Comparison of ENCODE assay signal across 8 cellular contexts in the genomic region with DNA sequence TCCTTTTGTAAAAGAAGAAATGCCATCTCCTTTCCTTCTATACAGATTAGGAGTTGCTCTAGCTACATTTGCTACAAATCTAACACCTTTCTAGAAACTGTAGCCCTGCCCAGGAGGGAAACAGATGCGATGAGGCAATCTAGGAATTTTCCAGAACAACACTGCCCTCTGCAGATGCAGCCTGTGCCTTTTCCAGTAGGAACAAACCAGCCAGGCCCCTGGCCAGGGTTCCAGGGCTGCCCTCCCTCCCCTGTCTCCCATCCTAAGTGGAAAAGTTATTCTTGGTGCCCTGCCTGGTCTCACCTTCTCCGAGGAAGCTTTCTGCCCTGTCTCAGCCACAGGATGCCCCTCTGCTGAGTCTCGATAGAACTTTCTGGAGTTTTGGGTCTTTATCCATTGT. TPM values are rescaled to one million over a fixed set of nuclear protein-coding genes. Genes with fewer than 3 reads are reported as not detected.
A peak's percentile ranks its signal among the peaks of the same experiment; 100 is the strongest.
DNase-seq lines count a peak whose midpoint lies in the region; ATAC-seq and TF ChIP-seq lines count a peak whose summit lies in the region.
"Not testable (repeated sequence)": the region's sequence is repeated elsewhere in the genome, so short reads cannot be mapped to it uniquely, and the experiment has no call there.

No MANE protein-coding gene starts in this region.

- H3K9me3 ChIP-seq in BE2C, heart right ventricle: not testable (repeated sequence)

- CTCF ChIA-PET in activated CD8-positive, alpha-beta T cell treated with anti-CD3 and anti-CD28 coated beads for 36 hours (lab: Charles Lee): interaction anchor here (1.3 to 2.1 kb wide), 2 partner anchors 184 to 189 kb away, joined by 3 to 9 read pairs; no protein-coding TSS in a partner anchor

- peak; percentile 56 for TF ChIP-seq CTCF in BE2C (IDR thresholded peaks at IDR 0.05; ENCODE audit: low read depth, low read length)
- not testable (repeated sequence) for TF ChIP-seq CTCF in activated CD8-positive, alpha-beta T cell treated with anti-CD3 and anti-CD28 coated beads for 36 hours (IDR thresholded peaks at IDR 0.05)
- TF ChIP-seq CTCF in heart right ventricle (IDR thresholded peaks at IDR 0.05): peak in 8 of 9 donors; percentile 6 to 56 (median 47)

- H3K79me2 ChIP-seq in mesendoderm (ENCODE audit: control insufficient read depth, insufficient read depth, low read length): not testable (repeated sequence)

- H3K4me1 Mint-ChIP-seq in activated CD8-positive, alpha-beta T cell treated with anti-CD3 and anti-CD28 coated beads for 36 hours (ENCODE audit: low read depth); stimulated activated effector memory CD8-positive, alpha-beta T cell treated with anti-CD3 and anti-CD28 coated beads, Interleukin-12 subunit alpha, Interleukin-12 subunit beta, amount 100 ng/mL, for 72 hours: not testable (repeated sequence)

- POLR2A ChIA-PET in activated CD8-positive, alpha-beta T cell treated with anti-CD3 and anti-CD28 coated beads for 36 hours (lab: Charles Lee): not testable (repeated sequence)

- not testable (repeated sequence) for H3K18ac ChIP-seq in mesendoderm (ENCODE audit: low read length)

- not testable (repeated sequence) for H3K27ac Mint-ChIP-seq in activated CD8-positive, alpha-beta T cell treated with anti-CD3 and anti-CD28 coated beads for 36 hours
- H3K27ac Mint-ChIP-seq in stimulated activated effector memory CD8-positive, alpha-beta T cell treated with anti-CD3 and anti-CD28 coated beads, Interleukin-12 subunit alpha, Interleukin-12 subunit beta, amount 100 ng/mL, for 72 hours: peak overlapping the region; percentile 29

- H4K5ac ChIP-seq in mesendoderm (ENCODE audit: low read length): not testable (repeated sequence)

- ATAC-seq in activated CD8-positive, alpha-beta T cell treated with anti-CD3 and anti-CD28 coated beads for 36 hours; stimulated activated effector memory CD8-positive, alpha-beta T cell treated with anti-CD3 and anti-CD28 coated beads, Interleukin-12 subunit alpha, Interleukin-12 subunit beta, amount 100 ng/mL, for 72 hours: not testable (repeated sequence)
- peak; percentile 65 to 82 (median 68) for ATAC-seq in heart right ventricle

- DNase-seq in BE2C (peak; percentile 40), H4 (ENCODE audit: low spot score) (peak; percentile 54), NCI-H69 (lab: John Stamatoyannopoulos, UW) (peak; percentile 40), dermis microvascular lymphatic vessel endothelial cell (ENCODE audit: low read depth in 2 of 2) (peak; percentile 68 to 73), mesendoderm (peak; percentile 76)
- DNase-seq in activated CD8-positive, alpha-beta T cell treated with anti-CD3 and anti-CD28 coated beads for 36 hours: peak; percentile 11
- DNase-seq in heart right ventricle; stimulated activated effector memory CD8-positive, alpha-beta T cell treated with anti-CD3 and anti-CD28 coated beads, Interleukin-12 subunit alpha, Interleukin-12 subunit beta, amount 100 ng/mL, for 72 hours (ENCODE audit: low spot score in 2 of 2): not testable (repeated sequence)

- WGBS in heart right ventricle, 2 donors: 39 to 47% methylated on average over 3 of the region's 3 CpGs
- WGBS in mesendoderm (ENCODE audit: extremely low coverage, insufficient coverage, low lambda C conversion rate): no CpG with 5 or more reads among the region's 3 CpGs

- H3K4me2 ChIP-seq in mesendoderm (ENCODE audit: low read length): not testable (repeated sequence)

- intact Hi-C loops in activated CD8-positive, alpha-beta T cell treated with anti-CD3 and anti-CD28 coated beads for 36 hours (cut with micrococcal nuclease): not testable (repeated sequence)
- intact Hi-C loops in heart right ventricle (cut with DNase I): loop anchor here in 4 of 10 donors (5.0 to 10.0 kb wide), 5 partner anchors 100 to 530 kb away; a partner anchor contains a TSS

- H3K27me3 Mint-ChIP-seq in activated CD8-positive, alpha-beta T cell treated with anti-CD3 and anti-CD28 coated beads for 36 hours: not testable (repeated sequence)

- H3K4me3 Mint-ChIP-seq in activated CD8-positive, alpha-beta T cell treated with anti-CD3 and anti-CD28 coated beads for 36 hours; stimulated activated effector memory CD8-positive, alpha-beta T cell treated with anti-CD3 and anti-CD28 coated beads, Interleukin-12 subunit alpha, Interleukin-12 subunit beta, amount 100 ng/mL, for 72 hours: not testable (repeated sequence)

- not testable (repeated sequence) for H3K4ac ChIP-seq in mesendoderm (ENCODE audit: low read depth, low read length)

- H3K36me3 ChIP-seq in BE2C; mesendoderm (ENCODE audit: control insufficient read depth, insufficient read depth, low read length): not testable (repeated sequence)
- peaks cover 0 to 64% (median 0%) of the 10 kb centered on the region in 9 donors for H3K36me3 ChIP-seq in heart right ventricle

- not testable (repeated sequence) for H3K79me1 ChIP-seq in mesendoderm (ENCODE audit: low read length)

- not testable (repeated sequence) for H3K4me1 ChIP-seq in BE2C; mesendoderm (ENCODE audit: control insufficient read depth, low read depth, low read length)
- H3K4me1 ChIP-seq in heart right ventricle: peaks cover 0 to 18% (median 8%) of the 10 kb centered on the region in 9 donors

- not testable (repeated sequence) for H3K9ac ChIP-seq in mesendoderm (ENCODE audit: low read length)

- not testable (repeated sequence) for H3K56ac ChIP-seq in mesendoderm (ENCODE audit: low read length)

- H3K23ac ChIP-seq in mesendoderm (ENCODE audit: low read length): not testable (repeated sequence)

- not testable (repeated sequence) for H3K9me3 Mint-ChIP-seq in activated CD8-positive, alpha-beta T cell treated with anti-CD3 and anti-CD28 coated beads for 36 hours; stimulated activated effector memory CD8-positive, alpha-beta T cell treated with anti-CD3 and anti-CD28 coated beads, Interleukin-12 subunit alpha, Interleukin-12 subunit beta, amount 100 ng/mL, for 72 hours

- not testable (repeated sequence) for H2BK5ac ChIP-seq in mesendoderm (ENCODE audit: low read length)

- H2AK5ac ChIP-seq in mesendoderm (ENCODE audit: low read length): not testable (repeated sequence)

- not testable (repeated sequence) for H2BK15ac ChIP-seq in mesendoderm (replicated peaks; ENCODE audit: low read depth)

- not testable (repeated sequence) for H4K8ac ChIP-seq in mesendoderm (ENCODE audit: low read depth, low read length)

- H3K36me3 Mint-ChIP-seq in activated CD8-positive, alpha-beta T cell treated with anti-CD3 and anti-CD28 coated beads for 36 hours (ENCODE audit: low read depth); stimulated activated effector memory CD8-positive, alpha-beta T cell treated with anti-CD3 and anti-CD28 coated beads, Interleukin-12 subunit alpha, Interleukin-12 subunit beta, amount 100 ng/mL, for 72 hours: not testable (repeated sequence)

- H3K27ac ChIP-seq in heart right ventricle: peak overlapping the region in 1 of 10 donors; percentile 5
- H3K27ac ChIP-seq in mesendoderm (ENCODE audit: low read depth, low read length): not testable (repeated sequence)

- not testable (repeated sequence) for H2BK120ac ChIP-seq in mesendoderm (ENCODE audit: low read depth, low read length)

- H3K4me3 ChIP-seq in BE2C (ENCODE audit: low read depth, low read length); heart right ventricle; mesendoderm (ENCODE audit: low read length): not testable (repeated sequence)

- H3K27me3 ChIP-seq in BE2C; heart right ventricle; mesendoderm (ENCODE audit: insufficient read depth, low read length, poor library complexity): not testable (repeated sequence)

RNA-seq across cellular contexts. Expression of a gene that starts 59.1 kb away (rescaled TPM):
- 48.5 TPM for polyA plus RNA-seq in BE2C (2012; ENCODE audit: insufficient read depth, insufficient read length, low read depth)
- total RNA-seq in H4 (2014; rRNA removed; shearing (Covaris generic)): 5.9 and 13.0 TPM in 2 replicates
- total RNA-seq in activated CD8-positive, alpha-beta T cell treated with anti-CD3 and anti-CD28 coated beads for 36 hours: 1 to 10 TPM; 1.2 to 1.4 TPM
- total RNA-seq in dermis microvascular lymphatic vessel endothelial cell: 4.1 and 6.8 TPM in 2 replicates
- 10 to 100 TPM; 11.7 to 36.6 (median 17.2) TPM for total RNA-seq in heart right ventricle
- 10 to 100 TPM; 22.1 TPM for polyA plus RNA-seq in heart right ventricle
- 29.8 TPM for polyA plus RNA-seq in mesendoderm (2013, experiment 1 of 2)
- 29.0 TPM for polyA plus RNA-seq in mesendoderm (2013, experiment 2 of 2)
